11 cellular contexts compared by ENCODE assay signal in genomic region chr3:77467702-77468407, GRCh38.
DNase-seq lines count a peak whose midpoint lies in the region; ATAC-seq and TF ChIP-seq lines count a peak whose summit lies in the region.
"Had no signal": no experiment of that assay in that cellular context is flagged by ENCODE, and none has a peak within 500 bp of the region (broad histone marks: within the 10 kb centered on the region; RNA-seq: fewer than 3 reads in every experiment).

No MANE protein-coding gene starts in this region.

- H3K4me3 ChIP-seq in foreskin fibroblast (ENCODE audit: low read depth in 1 of 2, low read length in 2 of 2), result no peak overlapping the region

- BruUV-seq in Calu3 (replicated peaks; lab: Mats Ljungman, UMichigan), result no TSS peak

- TF ChIP-seq CTCF in Calu3 (IDR thresholded peaks at IDR 0.05; ENCODE audit: unreplicated experiment) (no peak), foreskin fibroblast (IDR thresholded peaks at IDR 0.05; ENCODE audit: low read depth, low read length) (no peak)

- H3K4me1 Mint-ChIP-seq in Calu3 (ENCODE audit: low read depth, unreplicated experiment), result peaks cover 22% of the 10 kb centered on the region
- H3K4me1 Mint-ChIP-seq in activated naive CD8-positive, alpha-beta T cell treated with anti-CD3 and anti-CD28 coated beads, Interleukin-2, amount 50 U/mL, for 24 hours, result no peaks in the 10 kb centered on the region
- H3K4me1 Mint-ChIP-seq: IgD-negative memory B cell had no signal

- H3K9me3 Mint-ChIP-seq in Calu3 (ENCODE audit: low read depth, unreplicated experiment), result peaks cover 2% of the 10 kb centered on the region
- peaks cover 6% of the 10 kb centered on the region for H3K9me3 Mint-ChIP-seq in activated naive CD8-positive, alpha-beta T cell treated with anti-CD3 and anti-CD28 coated beads, Interleukin-2, amount 50 U/mL, for 24 hours

- H3K4me3 Mint-ChIP-seq in Calu3 (ENCODE audit: low read depth, unreplicated experiment), result no peak overlapping the region
- no peak overlapping the region for H3K4me3 Mint-ChIP-seq in activated naive CD8-positive, alpha-beta T cell treated with anti-CD3 and anti-CD28 coated beads, Interleukin-2, amount 50 U/mL, for 24 hours
- H3K4me3 Mint-ChIP-seq: activated naive CD8-positive, alpha-beta T cell; IgD-negative memory B cell had no signal

- DNase-seq in Calu3 (peak; percentile 38), NCI-H1694 (lab: John Stamatoyannopoulos, UW) (peak; percentile 39), foreskin fibroblast (peak; percentile 46 to 74), occipital lobe (lab: John Stamatoyannopoulos, UW) (peak; percentile 33)
- DNase-seq in activated naive CD8-positive, alpha-beta T cell treated with anti-CD3 and anti-CD28 coated beads, Interleukin-2, amount 50 U/mL, for 24 hours, result no peak
- DNase-seq: NCI-H226 had no signal

- no peaks in the 10 kb centered on the region for H3K27me3 Mint-ChIP-seq in Calu3 (ENCODE audit: unreplicated experiment)
- no peaks in the 10 kb centered on the region for H3K27me3 Mint-ChIP-seq in activated naive CD8-positive, alpha-beta T cell treated with anti-CD3 and anti-CD28 coated beads, Interleukin-2, amount 50 U/mL, for 24 hours
- H3K27me3 Mint-ChIP-seq: activated naive CD8-positive, alpha-beta T cell; IgD-negative memory B cell had no signal

- CTCF ChIA-PET in Calu3 (lab: Charles Lee), result interaction anchor here (0.5 kb wide), 1 partner anchor 41 kb away, joined by 3 read pairs; no protein-coding TSS in a partner anchor

- no peaks in the 10 kb centered on the region for H3K36me3 Mint-ChIP-seq in Calu3 (ENCODE audit: insufficient read depth, unreplicated experiment)
- H3K36me3 Mint-ChIP-seq in activated naive CD8-positive, alpha-beta T cell treated with anti-CD3 and anti-CD28 coated beads, Interleukin-2, amount 50 U/mL, for 24 hours (ENCODE audit: low read depth), result no peaks in the 10 kb centered on the region
- H3K36me3 Mint-ChIP-seq: activated naive CD8-positive, alpha-beta T cell; IgD-negative memory B cell had no signal

- no peak for ATAC-seq in HG02642 (IDR thresholded peaks at IDR 0.05; ENCODE audit: poor library complexity, unreplicated experiment)
- ATAC-seq in GM19035 (IDR thresholded peaks at IDR 0.05; ENCODE audit: unreplicated experiment), result no peak
- ATAC-seq in activated naive CD8-positive, alpha-beta T cell treated with anti-CD3 and anti-CD28 coated beads, Interleukin-2, amount 50 U/mL, for 24 hours, result no peak
- no peak for ATAC-seq in HG02623 (IDR thresholded peaks at IDR 0.05; ENCODE audit: unreplicated experiment)

- no peak overlapping the region for H3K27ac Mint-ChIP-seq in Calu3 (ENCODE audit: unreplicated experiment)
- H3K27ac Mint-ChIP-seq in activated naive CD8-positive, alpha-beta T cell treated with anti-CD3 and anti-CD28 coated beads, Interleukin-2, amount 50 U/mL, for 24 hours, result no peak overlapping the region
- H3K27ac Mint-ChIP-seq: activated naive CD8-positive, alpha-beta T cell; IgD-negative memory B cell had no signal

- intact Hi-C loops in Calu3 (cut with micrococcal nuclease; ENCODE audit: unreplicated experiment), result no loop called here
